8 cellular contexts compared by ENCODE assay signal in genomic region chr1:45340816-45341215, GRCh38. TPM values are rescaled to one million over a fixed set of nuclear protein-coding genes. Genes with fewer than 3 reads are reported as not detected.
A peak's percentile ranks its signal among the peaks of the same experiment; 100 is the strongest.
DNase-seq lines count a peak whose midpoint lies in the region; TF ChIP-seq lines count a peak whose summit lies in the region.

No MANE protein-coding gene starts in this region.

- peak overlapping the region; percentile 90 for H2AFZ ChIP-seq in mammary epithelial cell (ENCODE audit: low read depth, low read length)

- BruUV-seq in mammary epithelial cell (replicated peaks; lab: Mats Ljungman, UMichigan) = no TSS peak

- H3K4me3 ChIP-seq in NB4 (ENCODE audit: low read depth, low read length) (peak overlapping the region; percentile 94), mammary epithelial cell (replicated peaks in 1 of 3; ENCODE audit: insufficient read depth in 1 of 3, low read depth in 2 of 3, low read length in 3 of 3) (peak overlapping the region; percentile 58 to 75 (median 68)), vagina (peak overlapping the region; percentile 60 to 85)

- intact Hi-C loops in mammary epithelial cell (cut with micrococcal nuclease) (loop anchor here (1.0 to 5.0 kb wide), 3 partner anchors 38 to 323 kb away; partner anchors contain the start of gene TESK2), vagina (cut with DNase I) (no loop called here)

- H3K27ac ChIP-seq in mammary epithelial cell (ENCODE audit: insufficient read depth, low read depth, low read length) (peak overlapping the region; percentile 84), vagina (peak overlapping the region; percentile 85)

- H3K4me1 ChIP-seq in mammary epithelial cell (ENCODE audit: insufficient read depth, low read length) (peaks cover 12% of the 10 kb centered on the region), vagina (peaks cover 23% of the 10 kb centered on the region)

- in situ Hi-C loops in mammary epithelial cell (cut with MboI; ENCODE audit: low sequenced_read_pairs in 2 of 2) = loop anchor here in 1 of 2 donors (10.0 kb wide), 1 partner anchor 234 kb away; no protein-coding TSS in a partner anchor

- peak overlapping the region; percentile 88 for H3K9ac ChIP-seq in mammary epithelial cell (ENCODE audit: insufficient read depth, low read length)

- dilution Hi-C loops in mammary epithelial cell (cut with HindIII; ENCODE audit: low sequenced_read_pairs) = loop anchor here (5.0 kb wide), 1 partner anchor 231 kb away; no protein-coding TSS in a partner anchor

- DNase-seq in DMS 273 (lab: John Stamatoyannopoulos, UW; ENCODE audit: unreplicated experiment) (peak; percentile 44), DMS 273 treated with DMSO at 0.1 percent for 48 hours (lab: John Stamatoyannopoulos, UW) (no peak), NB4 (ENCODE audit: low read depth) (peak; percentile 48), mammary epithelial cell (no peak), midbrain (lab: John Stamatoyannopoulos, UW) (peak; percentile 51), vagina (ENCODE audit: extremely low spot score in 2 of 2) (no peak), GM20000 (ENCODE audit: low spot score) (no peak), islet precursor cell (no peak)

- 9% methylated on average over 6 of the region's 6 CpGs for WGBS in mammary epithelial cell (ENCODE audit: low coverage, missing lambda C conversion rate)

- H3K4me2 ChIP-seq in mammary epithelial cell (ENCODE audit: insufficient read depth, low read depth, low read length) = peak overlapping the region; percentile 74

- TF ChIP-seq CTCF in NB4 (IDR thresholded peaks at IDR 0.05; ENCODE audit: low read depth, low read length) (no peak), mammary epithelial cell (conservative IDR thresholded peaks at IDR 0.05 in 1 of 2, IDR thresholded peaks at IDR 0.05 in 1 of 2; ENCODE audit: extremely low read depth in 1 of 2, insufficient read depth in 1 of 2, low read depth in 1 of 2, low read length in 2 of 2) (no peak), vagina (IDR thresholded peaks at IDR 0.05) (no peak), GM20000 (IDR thresholded peaks at IDR 0.05; ENCODE audit: extremely low read depth, missing control alignments) (no peak)

- H3K9me3 ChIP-seq in mammary epithelial cell (replicated peaks; ENCODE audit: insufficient read depth, low read length) (no peaks in the 10 kb centered on the region), vagina (no peaks in the 10 kb centered on the region)

- H3K36me3 ChIP-seq in mammary epithelial cell (ENCODE audit: insufficient read depth, low read length) = peaks cover 16% of the 10 kb centered on the region
- H3K36me3 ChIP-seq in vagina = peaks cover 0 to 35% of the 10 kb centered on the region in 2 donors

- H3K79me2 ChIP-seq in mammary epithelial cell (ENCODE audit: insufficient read depth, low read length) = peaks cover 40% of the 10 kb centered on the region

- H4K20me1 ChIP-seq in mammary epithelial cell (ENCODE audit: insufficient read depth, low read length) = no peaks in the 10 kb centered on the region

- CTCF ChIA-PET in mammary epithelial cell (lab: Charles Lee; ENCODE audit: low non-redundant PET) = no interaction called here

- no peak for TF ChIP-seq POLR2A in NB4 (IDR thresholded peaks at IDR 0.05; ENCODE audit: extremely low read depth, insufficient read length)
- no peak for TF ChIP-seq POLR2A in vagina (IDR thresholded peaks at IDR 0.05)

- H3K27me3 ChIP-seq in mammary epithelial cell (ENCODE audit: insufficient read depth, low read length) (no peaks in the 10 kb centered on the region), vagina (no peaks in the 10 kb centered on the region)

RNA-seq across cellular contexts. Expression of gene MUTYH, which starts 0.6 kb away (rescaled TPM):
- total RNA-seq in mammary epithelial cell (10 to 100 TPM in 1 of 2 donors, 1 to 10 TPM in 1; 9.8 to 24.8 TPM), vagina (27.0 TPM)
- polyA plus RNA-seq in mammary epithelial cell = 15.2 TPM
- polyA minus RNA-seq in mammary epithelial cell = 33.6 TPM

RNA-seq across cellular contexts. Expression of gene TOE1, which starts 0.8 kb away (rescaled TPM):
- total RNA-seq in mammary epithelial cell (10 to 100 TPM in 1 of 2 donors, 1 to 10 TPM in 1; 9.0 to 12.8 TPM), vagina (9.8 TPM)
- polyA plus RNA-seq in mammary epithelial cell = 31.7 TPM
- 19.5 TPM for polyA minus RNA-seq in mammary epithelial cell

RNA-seq across cellular contexts. Expression of gene HPDL, which starts 14.1 kb away (rescaled TPM):
- total RNA-seq in mammary epithelial cell (under 1 TPM; 0.33 to 0.66 TPM), vagina (2.2 TPM)
- polyA plus RNA-seq in mammary epithelial cell = 0.76 TPM
- polyA minus RNA-seq in mammary epithelial cell = not detected

Comparison
In these comparisons a context has a peak if more than half of its experiments do, and no peak if none do; other contexts are left out.
1. DNase-seq: peak in DMS 273 (single experiment), NB4 (single experiment) and midbrain (single experiment); none in DMS 273 treated with DMSO at 0.1 percent for 48 hours (single experiment), mammary epithelial cell (single experiment), vagina (0 of 2), GM20000 (single experiment) and islet precursor cell (single experiment).
2. Peak in every context shown above with its lines, with median percentiles within 50 percentile points of each other: H3K4me3 ChIP-seq.